Comparison of ENCODE assay signal across 25 cellular contexts in the genomic region with DNA sequence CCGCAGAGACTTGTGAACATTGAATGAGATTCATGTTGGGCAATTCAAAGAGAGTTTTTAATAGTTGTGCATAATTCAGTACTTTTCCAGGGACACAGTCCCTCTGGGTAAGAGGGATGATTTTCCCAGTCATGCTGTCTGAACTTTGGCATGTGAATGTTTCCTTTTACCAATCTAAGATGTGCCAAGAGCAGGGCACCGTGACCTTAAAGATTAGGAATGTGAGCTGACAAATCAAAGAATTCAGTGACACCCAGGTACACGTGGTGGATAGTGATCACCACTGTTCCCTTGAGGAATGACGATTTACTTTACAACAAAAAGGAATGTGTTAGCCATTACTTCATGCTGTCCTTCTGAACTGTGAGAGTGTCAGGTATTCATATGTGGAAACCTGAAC.
DNase-seq lines count a peak whose midpoint lies in the region; ATAC-seq, FAIRE-seq and TF ChIP-seq lines count a peak whose summit lies in the region.
"Had no signal": no experiment of that assay in that cellular context is flagged by ENCODE, and none has a peak within 500 bp of the region (broad histone marks: within the 10 kb centered on the region; RNA-seq: fewer than 3 reads in every experiment).

No MANE protein-coding gene starts in this region.

- no peak overlapping the region for H3K27ac Mint-ChIP-seq in activated naive CD4-positive, alpha-beta T cell treated with anti-CD3 and anti-CD28 coated beads for 36 hours
- H3K27ac Mint-ChIP-seq: activated CD4-positive, alpha-beta memory T cell treated with anti-CD3 and anti-CD28 coated beads for 36 hours; CD8-positive, alpha-beta T cell; effector memory CD8-positive, alpha-beta T cell; immature natural killer cell; nephron; stimulated activated naive CD8-positive, alpha-beta T cell treated with anti-CD3 and anti-CD28 coated beads, Interleukin-15, Interleukin-2, amounts not matched to agents 100 ng/mL and 50 ng/mL, for 24 hours; T-helper 1 cell treated with Interleukin-12 subunit alpha and Interleukin-12 subunit beta and Interleukin-4 antibody, amounts not matched to agents 30 μg/mL and 1 μg/mL, for 36 hours had no signal

- CTCF ChIA-PET in activated naive CD4-positive, alpha-beta T cell treated with anti-CD3 and anti-CD28 coated beads for 36 hours (lab: Charles Lee) = no interaction called here

- no peaks in the 10 kb centered on the region for H3K36me3 Mint-ChIP-seq in activated naive CD4-positive, alpha-beta T cell treated with anti-CD3 and anti-CD28 coated beads for 36 hours (ENCODE audit: low read depth)
- H3K36me3 Mint-ChIP-seq: activated CD4-positive, alpha-beta memory T cell treated with anti-CD3 and anti-CD28 coated beads for 36 hours; CD8-positive, alpha-beta T cell; immature natural killer cell had no signal

- no peaks in the 10 kb centered on the region for H3K27me3 ChIP-seq in bronchial epithelial cell (ENCODE audit: control insufficient read depth, insufficient read depth, low read length)
- H3K27me3 ChIP-seq: ascending aorta had no signal

- H3K27me3 Mint-ChIP-seq in activated naive CD4-positive, alpha-beta T cell treated with anti-CD3 and anti-CD28 coated beads for 36 hours (ENCODE audit: low read depth) = no peaks in the 10 kb centered on the region
- H3K27me3 Mint-ChIP-seq: activated CD4-positive, alpha-beta memory T cell treated with anti-CD3 and anti-CD28 coated beads for 36 hours; effector memory CD8-positive, alpha-beta T cell; stimulated activated naive CD8-positive, alpha-beta T cell treated with anti-CD3 and anti-CD28 coated beads, Interleukin-15, Interleukin-2, amounts not matched to agents 100 ng/mL and 50 ng/mL, for 24 hours had no signal

- no peak overlapping the region for H3K4me3 Mint-ChIP-seq in activated naive CD4-positive, alpha-beta T cell treated with anti-CD3 and anti-CD28 coated beads for 36 hours
- H3K4me3 Mint-ChIP-seq: activated CD4-positive, alpha-beta memory T cell treated with anti-CD3 and anti-CD28 coated beads for 36 hours; activated T-cell treated with anti-CD3 and anti-CD28 coated beads, Interleukin-2, amount 50 U/mL, for 4 hours; CD8-positive, alpha-beta T cell; effector memory CD8-positive, alpha-beta T cell; immature natural killer cell; nephron; stimulated activated naive CD8-positive, alpha-beta T cell treated with anti-CD3 and anti-CD28 coated beads, Interleukin-15, Interleukin-2, amounts not matched to agents 100 ng/mL and 50 ng/mL, for 24 hours; T-helper 1 cell treated with Interleukin-12 subunit alpha and Interleukin-12 subunit beta and Interleukin-4 antibody, amounts not matched to agents 30 μg/mL and 1 μg/mL, for 36 hours had no signal

- DNase-seq in bronchial epithelial cell (ENCODE audit: low read depth) = peak; percentile 36
- DNase-seq in kidney glomerular epithelial cell (lab: John Stamatoyannopoulos, UW) = peak; percentile 86
- peak; percentile 96 for DNase-seq in renal cortical epithelial cell (ENCODE audit: low read depth)
- DNase-seq in activated CD8-positive, alpha-beta memory T cell treated with anti-CD3 and anti-CD28 coated beads, Interleukin-2, amount 50 U/mL, for 48 hours = no peak
- no peak for DNase-seq in activated naive CD4-positive, alpha-beta T cell treated with anti-CD3 and anti-CD28 coated beads for 36 hours
- DNase-seq: activated CD4-positive, alpha-beta memory T cell treated with anti-CD3 and anti-CD28 coated beads for 36 hours; activated naive CD4-positive, alpha-beta T cell treated with anti-CD3 and anti-CD28 coated beads, Interleukin-2, amount 50 U/mL, for 16 hours; activated T-cell treated with anti-CD3 and anti-CD28 coated beads, Interleukin-2, amount 50 U/mL, for 4 hours; CD8-positive, alpha-beta T cell; effector memory CD8-positive, alpha-beta T cell; glutamatergic neuron; immature natural killer cell; NCI-H1092; NCI-H2081 treated with DMSO at 0.1 percent for 48 hours; NCI-H446; stimulated activated CD4-positive, alpha-beta T cell treated with anti-CD3 and anti-CD28 coated beads, Interleukin-4, amount 100 ng/mL, for 24 hours had no signal

- FAIRE-seq in bronchial epithelial cell (lab: Jason Lieb, UNC) = no peak
- FAIRE-seq: GM12891 had no signal

- TF ChIP-seq EP300 in Ishikawa (IDR thresholded peaks at IDR 0.05; ENCODE audit: borderline replicate concordance) = peak; percentile 68; the same call in 1 of the 2 replicates

- no peaks in the 10 kb centered on the region for H3K36me3 ChIP-seq in bronchial epithelial cell (ENCODE audit: control insufficient read depth, insufficient read depth, low read length)
- H3K36me3 ChIP-seq: ascending aorta, tibial nerve had no signal

- intact Hi-C loops in activated naive CD4-positive, alpha-beta T cell treated with anti-CD3 and anti-CD28 coated beads for 36 hours (cut with micrococcal nuclease) = loop anchor here (10.0 kb wide), 2 partner anchors 239 to 1041 kb away; no protein-coding TSS in a partner anchor

- no peak for TF ChIP-seq CTCF in bronchial epithelial cell (IDR thresholded peaks at IDR 0.05; ENCODE audit: insufficient read depth, low read length, severe bottlenecking)

- ATAC-seq in HG02623 (IDR thresholded peaks at IDR 0.05; ENCODE audit: unreplicated experiment) (no peak), GM19035 (IDR thresholded peaks at IDR 0.05; ENCODE audit: unreplicated experiment) (no peak)
- ATAC-seq: CD8-positive, alpha-beta T cell; effector memory CD8-positive, alpha-beta T cell had no signal

- peaks cover 2% of the 10 kb centered on the region for H3K9me3 Mint-ChIP-seq in activated naive CD4-positive, alpha-beta T cell treated with anti-CD3 and anti-CD28 coated beads for 36 hours
- H3K9me3 Mint-ChIP-seq: nephron; T-helper 1 cell treated with Interleukin-12 subunit alpha and Interleukin-12 subunit beta and Interleukin-4 antibody, amounts not matched to agents 30 μg/mL and 1 μg/mL, for 36 hours had no signal

- H3K4me3 ChIP-seq in bronchial epithelial cell (ENCODE audit: low read depth, low read length) = no peak overlapping the region
- H3K4me3 ChIP-seq: ascending aorta, tibial nerve had no signal

- no peak for TF ChIP-seq RAD21 in Ishikawa (IDR thresholded peaks at IDR 0.05; ENCODE audit: low read depth)

- H3K4me1 Mint-ChIP-seq in activated naive CD4-positive, alpha-beta T cell treated with anti-CD3 and anti-CD28 coated beads for 36 hours (ENCODE audit: low read depth) = peaks cover 5% of the 10 kb centered on the region
- H3K4me1 Mint-ChIP-seq: immature natural killer cell had no signal

TF ChIP-seq in Ishikawa, 13 proteins besides CTCF, POLR2A, EP300 and RAD21:
- TF ChIP-seq EGR1 (IDR thresholded peaks at IDR 0.05) = no peak
- peak; percentile 71 for TF ChIP-seq TEAD4 (IDR thresholded peaks at IDR 0.05)
- TF ChIP-seq, protein P1, sequence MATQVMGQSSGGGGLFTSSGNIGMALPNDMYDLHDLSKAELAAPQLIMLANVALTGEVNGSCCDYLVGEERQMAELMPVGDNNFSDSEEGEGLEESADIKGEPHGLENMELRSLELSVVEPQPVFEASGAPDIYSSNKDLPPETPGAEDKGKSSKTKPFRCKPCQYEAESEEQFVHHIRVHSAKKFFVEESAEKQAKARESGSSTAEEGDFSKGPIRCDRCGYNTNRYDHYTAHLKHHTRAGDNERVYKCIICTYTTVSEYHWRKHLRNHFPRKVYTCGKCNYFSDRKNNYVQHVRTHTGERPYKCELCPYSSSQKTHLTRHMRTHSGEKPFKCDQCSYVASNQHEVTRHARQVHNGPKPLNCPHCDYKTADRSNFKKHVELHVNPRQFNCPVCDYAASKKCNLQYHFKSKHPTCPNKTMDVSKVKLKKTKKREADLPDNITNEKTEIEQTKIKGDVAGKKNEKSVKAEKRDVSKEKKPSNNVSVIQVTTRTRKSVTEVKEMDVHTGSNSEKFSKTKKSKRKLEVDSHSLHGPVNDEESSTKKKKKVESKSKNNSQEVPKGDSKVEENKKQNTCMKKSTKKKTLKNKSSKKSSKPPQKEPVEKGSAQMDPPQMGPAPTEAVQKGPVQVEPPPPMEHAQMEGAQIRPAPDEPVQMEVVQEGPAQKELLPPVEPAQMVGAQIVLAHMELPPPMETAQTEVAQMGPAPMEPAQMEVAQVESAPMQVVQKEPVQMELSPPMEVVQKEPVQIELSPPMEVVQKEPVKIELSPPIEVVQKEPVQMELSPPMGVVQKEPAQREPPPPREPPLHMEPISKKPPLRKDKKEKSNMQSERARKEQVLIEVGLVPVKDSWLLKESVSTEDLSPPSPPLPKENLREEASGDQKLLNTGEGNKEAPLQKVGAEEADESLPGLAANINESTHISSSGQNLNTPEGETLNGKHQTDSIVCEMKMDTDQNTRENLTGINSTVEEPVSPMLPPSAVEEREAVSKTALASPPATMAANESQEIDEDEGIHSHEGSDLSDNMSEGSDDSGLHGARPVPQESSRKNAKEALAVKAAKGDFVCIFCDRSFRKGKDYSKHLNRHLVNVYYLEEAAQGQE (IDR thresholded peaks at IDR 0.05; ENCODE audit: low read depth) = no peak
- no peak for TF ChIP-seq ZBTB7A (IDR thresholded peaks at IDR 0.05; ENCODE audit: low read depth)
- TF ChIP-seq CEBPB (IDR thresholded peaks at IDR 0.05) = no peak
- TF ChIP-seq YY1 (IDR thresholded peaks at IDR 0.05; ENCODE audit: low read depth) = no peak
- no peak for TF ChIP-seq TCF12 (IDR thresholded peaks at IDR 0.05; ENCODE audit: low read depth)
- TF ChIP-seq, protein P2, sequence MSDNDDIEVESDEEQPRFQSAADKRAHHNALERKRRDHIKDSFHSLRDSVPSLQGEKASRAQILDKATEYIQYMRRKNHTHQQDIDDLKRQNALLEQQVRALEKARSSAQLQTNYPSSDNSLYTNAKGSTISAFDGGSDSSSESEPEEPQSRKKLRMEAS (IDR thresholded peaks at IDR 0.05) = peak; percentile 64
- TF ChIP-seq, protein P3, sequence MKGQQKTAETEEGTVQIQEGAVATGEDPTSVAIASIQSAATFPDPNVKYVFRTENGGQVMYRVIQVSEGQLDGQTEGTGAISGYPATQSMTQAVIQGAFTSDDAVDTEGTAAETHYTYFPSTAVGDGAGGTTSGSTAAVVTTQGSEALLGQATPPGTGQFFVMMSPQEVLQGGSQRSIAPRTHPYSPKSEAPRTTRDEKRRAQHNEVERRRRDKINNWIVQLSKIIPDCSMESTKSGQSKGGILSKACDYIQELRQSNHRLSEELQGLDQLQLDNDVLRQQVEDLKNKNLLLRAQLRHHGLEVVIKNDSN (IDR thresholded peaks at IDR 0.05) = peak; percentile 38; the same call in 1 of the 2 replicates
- no peak for TF ChIP-seq TAF1 (IDR thresholded peaks at IDR 0.05; ENCODE audit: low read depth)
- no peak for TF ChIP-seq FOXM1 (IDR thresholded peaks at IDR 0.05; ENCODE audit: borderline replicate concordance, low read depth)
- TF ChIP-seq CREB1 (IDR thresholded peaks at IDR 0.05; ENCODE audit: low read depth) = no peak
- no peak; the same call in 1 of the 2 replicates for TF ChIP-seq NFIC (IDR thresholded peaks at IDR 0.05)

Comparison
In these comparisons a context has a peak if more than half of its experiments do, and no peak if none do; other contexts are left out.
1. DNase-seq: peak in bronchial epithelial cell (single experiment), kidney glomerular epithelial cell (single experiment) and renal cortical epithelial cell (single experiment); none in activated CD8-positive, alpha-beta memory T cell treated with anti-CD3 and anti-CD28 coated beads, Interleukin-2, amount 50 U/mL, for 48 hours (single experiment) and activated naive CD4-positive, alpha-beta T cell treated with anti-CD3 and anti-CD28 coated beads for 36 hours (single experiment).